Comparison of ENCODE assay signal across 16 cellular contexts in genomic region chr5:32241034-32241783, GRCh38.
DNase-seq lines count a peak whose midpoint lies in the region; ATAC-seq, FAIRE-seq and TF ChIP-seq lines count a peak whose summit lies in the region.
"Had no signal": no experiment of that assay in that cellular context is flagged by ENCODE, and none has a peak within 500 bp of the region (broad histone marks: within the 10 kb centered on the region; RNA-seq: fewer than 3 reads in every experiment).

No MANE protein-coding gene starts in this region.

- no peaks in the 10 kb centered on the region for H3K79me2 ChIP-seq in HepG2 (ENCODE audit: insufficient read depth, low read length)

- peak overlapping the region; percentile 4 for H3K27ac Mint-ChIP-seq in activated T-helper 17 cell treated with anti-CD3 and anti-CD28 coated beads, Interleukin-2, amount 50 U/mL, for 72 hours
- H3K27ac Mint-ChIP-seq in stimulated activated memory B cell treated with anti-CD40 and anti-IgM and Interleukin-4, amounts not matched to agents 10 μg/mL and 1 μg/mL and 100 μg/mL, for 72 hours: no peak overlapping the region
- H3K27ac Mint-ChIP-seq: dendritic cell treated with granulocyte-macrophage colony-stimulating factor and Interleukin-4, amounts not matched to agents 40 ng/mL and 50 ng/mL, for 4 days had no signal

- H3K9ac ChIP-seq in BLaER1 (peak overlapping the region; percentile 17; the same call in 1 of the 2 replicates), HepG2 (ENCODE audit: insufficient read depth, low read depth, low read length) (no peak overlapping the region)

- CTCF ChIA-PET in HepG2 (lab: Yijun Ruan, JAX; ENCODE audit: low intra/inter-chr PET ratio, low total read pairs): no interaction called here

- H3K4me1 Mint-ChIP-seq in activated T-helper 17 cell treated with anti-CD3 and anti-CD28 coated beads, Interleukin-2, amount 50 U/mL, for 72 hours: no peaks in the 10 kb centered on the region
- H3K4me1 Mint-ChIP-seq in stimulated activated memory B cell treated with anti-CD40 and anti-IgM and Interleukin-4, amounts not matched to agents 10 μg/mL and 1 μg/mL and 100 μg/mL, for 72 hours: no peaks in the 10 kb centered on the region

- no peak for TF ChIP-seq EP300 in HepG2 (IDR thresholded peaks at IDR 0.05; ENCODE audit: low read depth in 2 of 2, low read length in 2 of 2)
- TF ChIP-seq EP300 in HepG2 (CRISPR knock-in tag; IDR thresholded peaks at IDR 0.05; ENCODE audit: borderline replicate concordance): no peak

- TF ChIP-seq RAD21 in HepG2 (CRISPR knock-in tag; IDR thresholded peaks at IDR 0.05): no peak

- H3K4me2 ChIP-seq in BLaER1 (peak overlapping the region; percentile 66), HepG2 (ENCODE audit: low read depth, low read length) (no peak overlapping the region)

- H3K27me3 ChIP-seq in BLaER1 (no peaks in the 10 kb centered on the region), HepG2 (ENCODE audit: control insufficient read depth in 1 of 2, insufficient read depth in 2 of 2, low read length in 2 of 2) (no peaks in the 10 kb centered on the region), WERI-Rb-1 (ENCODE audit: insufficient read depth, low read depth, severe bottlenecking) (no peaks in the 10 kb centered on the region)

- no peak for TF ChIP-seq POLR2A in HepG2 (IDR thresholded peaks at IDR 0.05; ENCODE audit: insufficient read depth in 1 of 2, low read depth in 2 of 2, low read length in 2 of 2)
- TF ChIP-seq POLR2A in erythroblast (IDR thresholded peaks at IDR 0.05; ENCODE audit: low read length): no peak

- POLR2A ChIA-PET in HepG2 (lab: Yijun Ruan, JAX): interaction anchor here (0.6 kb wide), 1 partner anchor 88 kb away, joined by 4 read pairs; no protein-coding TSS in a partner anchor

- H3K36me3 Mint-ChIP-seq in activated T-helper 17 cell treated with anti-CD3 and anti-CD28 coated beads, Interleukin-2, amount 50 U/mL, for 72 hours (ENCODE audit: low read depth): peaks cover 87% of the 10 kb centered on the region
- peaks cover 67% of the 10 kb centered on the region for H3K36me3 Mint-ChIP-seq in stimulated activated memory B cell treated with anti-CD40 and anti-IgM and Interleukin-4, amounts not matched to agents 10 μg/mL and 1 μg/mL and 100 μg/mL, for 72 hours

- H3K36me3 ChIP-seq in BLaER1 (peaks cover 81% of the 10 kb centered on the region), HepG2 (replicated peaks in 1 of 2; ENCODE audit: control insufficient read depth in 1 of 2, insufficient read depth in 2 of 2, low read length in 2 of 2) (peaks cover 25 to 72% of the 10 kb centered on the region in 2 experiments), WERI-Rb-1 (peaks cover 42% of the 10 kb centered on the region)

- ATAC-seq in activated T-helper 17 cell treated with anti-CD3 and anti-CD28 coated beads, Interleukin-2, amount 50 U/mL, for 72 hours (replicated peaks): no peak
- ATAC-seq in HepG2: no peak
- no peak for ATAC-seq in stimulated activated memory B cell treated with anti-CD40 and anti-IgM and Interleukin-4, amounts not matched to agents 10 μg/mL and 1 μg/mL and 100 μg/mL, for 72 hours

- BruUV-seq in HepG2 (replicated peaks; lab: Mats Ljungman, UMichigan): TSS peak; percentile 27

- DNase-seq in GM20000 (ENCODE audit: low spot score) (peak; percentile 18), HepG2 (ENCODE audit: low spot score) (no peak), erythroblast (lab: John Stamatoyannopoulos, UW) (no peak), WERI-Rb-1 (no peak)
- no peak for DNase-seq in activated CD4-positive, alpha-beta T cell treated with anti-CD3 and anti-CD28 coated beads for 1 hour
- DNase-seq: activated CD4-positive, CD25-positive, alpha-beta regulatory T cell; amniotic stem cell; DMS153; mesendoderm; NCI-H1105; NCI-H2227 treated with DMSO at 0.1 percent for 48 hours; small intestine had no signal

- intact Hi-C loops in HepG2 (cut with micrococcal nuclease; ENCODE audit: unreplicated experiment): no loop called here

- no peaks in the 10 kb centered on the region for H4K20me1 ChIP-seq in BLaER1
- no peaks in the 10 kb centered on the region for H4K20me1 ChIP-seq in HepG2 (ENCODE audit: insufficient read depth, low read length)

- WGBS in HepG2 (ENCODE audit: low lambda C conversion rate): 97% methylated on average over 7 of the region's 7 CpGs

- H3K9me3 ChIP-seq in BLaER1 (peaks cover 6% of the 10 kb centered on the region; the same call in 1 of the 2 replicates), HepG2 (ENCODE audit: low read length) (no peaks in the 10 kb centered on the region), WERI-Rb-1 (ENCODE audit: severe bottlenecking) (no peaks in the 10 kb centered on the region)

- H2AFZ ChIP-seq in HepG2 (ENCODE audit: low read length): no peak overlapping the region

- TF ChIP-seq CTCF in GM20000 (IDR thresholded peaks at IDR 0.05; ENCODE audit: extremely low read depth, missing control alignments) (no peak), HepG2 (CRISPR knock-in tag; IDR thresholded peaks at IDR 0.05) (no peak), WERI-Rb-1 (IDR thresholded peaks at IDR 0.05; ENCODE audit: low read depth, low read length) (no peak)

- H3K27ac ChIP-seq in BLaER1 (peak overlapping the region; percentile 12; the same call in 1 of the 2 replicates), HepG2 (ENCODE audit: extremely low read length, insufficient read depth, low read length) (no peak overlapping the region), WERI-Rb-1 (no peak overlapping the region)

- H3K9me3 Mint-ChIP-seq in activated T-helper 17 cell treated with anti-CD3 and anti-CD28 coated beads, Interleukin-2, amount 50 U/mL, for 72 hours: no peaks in the 10 kb centered on the region
- H3K9me3 Mint-ChIP-seq in stimulated activated memory B cell treated with anti-CD40 and anti-IgM and Interleukin-4, amounts not matched to agents 10 μg/mL and 1 μg/mL and 100 μg/mL, for 72 hours: no peaks in the 10 kb centered on the region
- H3K9me3 Mint-ChIP-seq: dendritic cell treated with granulocyte-macrophage colony-stimulating factor and Interleukin-4, amounts not matched to agents 40 ng/mL and 50 ng/mL, for 4 days had no signal

- no peak overlapping the region for H3K4me3 Mint-ChIP-seq in activated T-helper 17 cell treated with anti-CD3 and anti-CD28 coated beads, Interleukin-2, amount 50 U/mL, for 72 hours
- no peak overlapping the region for H3K4me3 Mint-ChIP-seq in stimulated activated memory B cell treated with anti-CD40 and anti-IgM and Interleukin-4, amounts not matched to agents 10 μg/mL and 1 μg/mL and 100 μg/mL, for 72 hours
- H3K4me3 Mint-ChIP-seq: dendritic cell treated with granulocyte-macrophage colony-stimulating factor and Interleukin-4, amounts not matched to agents 40 ng/mL and 50 ng/mL, for 4 days had no signal

- H3K27me3 Mint-ChIP-seq in activated T-helper 17 cell treated with anti-CD3 and anti-CD28 coated beads, Interleukin-2, amount 50 U/mL, for 72 hours: no peaks in the 10 kb centered on the region
- no peaks in the 10 kb centered on the region for H3K27me3 Mint-ChIP-seq in stimulated activated memory B cell treated with anti-CD40 and anti-IgM and Interleukin-4, amounts not matched to agents 10 μg/mL and 1 μg/mL and 100 μg/mL, for 72 hours
- H3K27me3 Mint-ChIP-seq: dendritic cell treated with granulocyte-macrophage colony-stimulating factor and Interleukin-4, amounts not matched to agents 40 ng/mL and 50 ng/mL, for 4 days had no signal

- H3K4me3 ChIP-seq in BLaER1 (no peak overlapping the region; the same call in 1 of the 2 replicates), HepG2 (replicated peaks in 1 of 3; ENCODE audit: insufficient read depth in 1 of 3, low read depth in 2 of 3, low read length in 3 of 3) (no peak overlapping the region), WERI-Rb-1 (ENCODE audit: low read depth, low read length) (no peak overlapping the region)

- in situ Hi-C loops in HepG2 (cut with HindIII; ENCODE audit: extremely low pct_ligation_motif_present, low pct_unique_long_range_greater_than_20kb): no loop called here

- no peak for FAIRE-seq in HepG2 (lab: Jason Lieb, UNC)
- FAIRE-seq: small intestine had no signal

- H3K4me1 ChIP-seq in BLaER1 (peaks cover 39% of the 10 kb centered on the region), HepG2 (ENCODE audit: insufficient read depth, low read length) (peaks cover 18% of the 10 kb centered on the region)

TF ChIP-seq in HepG2, 621 proteins besides CTCF, POLR2A, EP300 and RAD21:
- TF ChIP-seq IRX3 (CRISPR knock-in tag; IDR thresholded peaks at IDR 0.05; ENCODE audit: borderline replicate concordance, low read depth) (no peak), KLF12 (CRISPR knock-in tag; IDR thresholded peaks at IDR 0.05; ENCODE audit: borderline replicate concordance) (no peak), RBM22 (optimal IDR thresholded peaks at IDR 0.05; ENCODE audit: low read length) (peak; percentile 80)
TF ChIP-seq in HepG2: peak in this region for 1.
